In the genomic region with DNA sequence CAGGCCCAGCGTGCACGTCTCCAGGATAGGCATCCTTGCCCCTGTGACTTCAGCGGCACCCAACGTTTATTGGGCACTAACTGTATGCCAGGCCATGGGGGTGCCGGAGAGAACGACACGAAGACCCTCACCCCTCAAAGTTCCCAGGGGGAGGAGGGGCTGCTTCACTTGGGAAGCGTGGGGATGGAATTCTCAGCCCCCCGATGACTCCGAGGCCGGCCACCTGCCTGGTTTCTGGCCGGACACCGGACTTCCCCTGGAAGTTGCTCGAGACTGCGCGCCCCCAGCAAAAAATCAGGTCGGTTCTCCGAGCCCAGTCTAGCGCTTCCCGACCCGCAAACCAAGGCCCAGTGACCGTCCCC, we compare ENCODE assay signal across 8 cellular contexts.
DNase-seq lines count a peak whose midpoint lies in the region; ATAC-seq and TF ChIP-seq lines count a peak whose summit lies in the region.

No MANE protein-coding gene starts in this region.

- DNase-seq in SK-N-MC (ENCODE audit: low read depth, low spot score) (no peak), fibroblast of mammary gland (ENCODE audit: low read depth) (no peak), NCI-H1092 treated with DMSO at 0.1 percent for 48 hours (lab: John Stamatoyannopoulos, UW) (no peak)
- DNase-seq in activated CD8-positive, alpha-beta memory T cell treated with anti-CD3 and anti-CD28 coated beads, Interleukin-2, amount 50 U/mL, for 48 hours = no peak
- DNase-seq in stimulated activated CD4-positive, alpha-beta T cell treated with anti-CD3 and anti-CD28 coated beads, Interleukin-1b, Interleukin-23, amount 100 ng/mL, for 48 hours = no peak

- H3K9ac ChIP-seq in ES-I3 (ENCODE audit: low read depth, low read length) (peak overlapping the region; percentile 94), SK-N-MC (ENCODE audit: insufficient read length) (peak overlapping the region; percentile 97), rectal smooth muscle tissue (ENCODE audit: low read length) (peak overlapping the region; percentile 72)

- no peak overlapping the region for H3K27ac ChIP-seq in SK-N-MC
- peak overlapping the region; percentile 74 for H3K27ac ChIP-seq in rectal smooth muscle tissue (ENCODE audit: low read depth, low read length)

- H3K27me3 ChIP-seq in rectal smooth muscle tissue (ENCODE audit: control insufficient read depth, insufficient read depth, low read length) = no peaks in the 10 kb centered on the region

- no peak for ATAC-seq in GM21576 (IDR thresholded peaks at IDR 0.05; ENCODE audit: unreplicated experiment)

- H3K36me3 ChIP-seq in ES-I3 (ENCODE audit: insufficient read depth, low read length) = no peaks in the 10 kb centered on the region
- no peaks in the 10 kb centered on the region for H3K36me3 ChIP-seq in SK-N-MC (ENCODE audit: insufficient read depth, low read length)
- H3K36me3 ChIP-seq in rectal smooth muscle tissue (ENCODE audit: control insufficient read depth, insufficient read depth, low read length) = no peaks in the 10 kb centered on the region

- no peaks in the 10 kb centered on the region for H3K4me1 ChIP-seq in ES-I3 (ENCODE audit: insufficient read depth, low read length)
- peaks cover 9% of the 10 kb centered on the region for H3K4me1 ChIP-seq in rectal smooth muscle tissue (ENCODE audit: control insufficient read depth, insufficient read depth, low read length)

- no peaks in the 10 kb centered on the region for H3K9me3 ChIP-seq in ES-I3 (ENCODE audit: control insufficient read depth, insufficient read depth, low read length)
- H3K9me3 ChIP-seq in SK-N-MC (ENCODE audit: low read depth, low read length) = no peaks in the 10 kb centered on the region

- TF ChIP-seq CTCF in fibroblast of mammary gland (conservative IDR thresholded peaks at IDR 0.05; ENCODE audit: control insufficient read depth, insufficient read depth, low read depth, low read length) = no peak

- H3K4me3 ChIP-seq in SK-N-MC = peak overlapping the region; percentile 98
- peak overlapping the region; percentile 81 for H3K4me3 ChIP-seq in fibroblast of mammary gland (ENCODE audit: control insufficient read depth, low read depth, low read length)
- peak overlapping the region; percentile 95 for H3K4me3 ChIP-seq in rectal smooth muscle tissue (ENCODE audit: low read length)
